Comparison of ENCODE assay signal across 8 cellular contexts in the genomic region with DNA sequence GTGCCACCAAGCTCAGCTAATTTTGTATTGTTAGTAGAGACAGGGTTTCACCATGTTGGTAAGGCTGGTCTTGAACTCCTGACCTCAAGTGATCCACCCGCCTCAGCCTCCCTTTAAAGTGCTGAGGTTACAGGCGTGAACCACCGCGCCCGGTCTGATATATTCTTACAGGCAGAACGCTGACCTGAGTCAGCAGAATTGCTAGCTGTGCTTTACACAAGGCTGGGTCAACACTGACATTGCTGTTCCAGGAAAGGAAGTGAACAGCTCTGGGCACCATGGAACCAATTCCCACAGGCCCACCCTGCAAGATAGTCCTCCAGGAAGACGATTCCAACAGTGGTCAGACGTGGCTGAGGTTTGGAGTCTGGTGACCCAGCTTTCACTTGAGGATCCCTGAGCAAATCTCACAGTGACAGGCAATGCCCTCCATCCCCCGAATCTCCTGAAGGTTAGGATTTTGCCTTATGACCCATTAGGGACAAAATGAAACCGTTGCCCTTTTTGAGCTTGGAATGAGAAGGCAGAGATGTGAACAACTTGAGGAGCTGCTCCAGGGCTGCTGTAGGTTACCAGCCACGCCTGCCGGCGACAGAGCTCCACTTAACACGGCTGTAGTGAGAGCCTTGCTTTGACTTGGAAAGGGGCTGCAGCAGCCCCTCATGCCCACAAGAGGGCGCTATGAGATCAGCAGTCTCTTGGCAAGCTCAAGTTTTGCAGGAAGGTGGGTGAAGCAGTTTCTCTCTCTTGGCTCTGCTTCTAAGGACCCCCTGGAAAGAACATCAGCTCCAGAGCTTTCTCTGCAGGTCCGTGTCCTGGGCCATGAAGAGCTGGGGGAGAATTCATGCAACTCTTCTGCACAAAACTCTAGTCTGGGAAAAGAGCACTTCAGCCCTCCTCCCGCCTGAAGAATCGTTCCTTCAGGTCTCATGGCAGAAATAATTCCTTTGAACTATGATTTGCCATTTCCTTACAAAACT.
A peak's percentile ranks its signal among the peaks of the same experiment; 100 is the strongest.
DNase-seq lines count a peak whose midpoint lies in the region; ATAC-seq and TF ChIP-seq lines count a peak whose summit lies in the region.

No MANE protein-coding gene starts in this region.

- ATAC-seq in HG03565 (IDR thresholded peaks at IDR 0.05; ENCODE audit: unreplicated experiment) (peak; percentile 60), lung (ENCODE audit: insufficient read depth, low FRiP score) (peak; percentile 71), HG03039 (IDR thresholded peaks at IDR 0.05; ENCODE audit: unreplicated experiment) (no peak)

- H3K4me3 ChIP-seq in GM12864 (ENCODE audit: low read depth, low read length) (no peak overlapping the region), lung (no peak overlapping the region)

- no peaks in the 10 kb centered on the region for H3K9me3 ChIP-seq in lung (ENCODE audit: control insufficient read depth in 2 of 2, insufficient read depth in 1 of 2, low read length in 1 of 2)

- peak; percentile 100 for TF ChIP-seq CTCF in GM12864 (IDR thresholded peaks at IDR 0.05; ENCODE audit: low read depth, low read length, missing control alignments)
- TF ChIP-seq CTCF in lung (IDR thresholded peaks at IDR 0.05; ENCODE audit: control extremely low read depth, extremely low read depth), result peak; percentile 89

- H3K27ac ChIP-seq in lung (ENCODE audit: low read depth in 1 of 2, low read length in 1 of 2), result peak overlapping the region in 1 of 2 donors; percentile 55

- H3K27me3 ChIP-seq in lung (ENCODE audit: control insufficient read depth, insufficient read depth), result no peaks in the 10 kb centered on the region

- H3K36me3 ChIP-seq in lung (ENCODE audit: control insufficient read depth in 2 of 2, insufficient read depth in 2 of 2, low read length in 2 of 2), result peaks cover 0 to 10% of the 10 kb centered on the region in 2 donors

- 40 to 52% methylated on average over 18 of the region's 18 CpGs for WGBS in lung, 2 donors

- H3K4me1 ChIP-seq in lung (ENCODE audit: control insufficient read depth in 2 of 2, insufficient read depth in 2 of 2, low read length in 2 of 2), result peaks cover 0 to 10% of the 10 kb centered on the region in 2 donors

- DNase-seq in GM12864 (ENCODE audit: low read depth) (peak; percentile 33), NCI-H69 (lab: John Stamatoyannopoulos, UW) (peak; percentile 83), ecto neural progenitor cell (ENCODE audit: low spot score) (peak; percentile 86), lung (ENCODE audit: low spot score) (peak; percentile 79)
- DNase-seq in activated CD4-positive, alpha-beta T cell treated with anti-CD3 and anti-CD28 coated beads, Interleukin-2, amount 50 U/mL, for 4 hours, result peak; percentile 42 to 45
- peak; percentile 48 to 64 (median 52) for DNase-seq in stimulated activated CD4-positive, alpha-beta T cell treated with anti-CD3 and anti-CD28 coated beads, TNF-alpha, amount 100 ng/mL, for 24 hours (ENCODE audit: low read depth in 3 of 3)

Comparison
In these comparisons a context has a peak if more than half of its experiments do, and no peak if none do; other contexts are left out.
1. DNase-seq: peak in every context shown above with its lines; median percentile 86 in ecto neural progenitor cell; 83 in NCI-H69; 79 in lung; 52 in stimulated activated CD4-positive, alpha-beta T cell treated with anti-CD3 and anti-CD28 coated beads, TNF-alpha, amount 100 ng/mL, for 24 hours; 44 in activated CD4-positive, alpha-beta T cell treated with anti-CD3 and anti-CD28 coated beads, Interleukin-2, amount 50 U/mL, for 4 hours; 33 in GM12864.